1 cellular context compared by ENCODE assay signal in the genomic region with DNA sequence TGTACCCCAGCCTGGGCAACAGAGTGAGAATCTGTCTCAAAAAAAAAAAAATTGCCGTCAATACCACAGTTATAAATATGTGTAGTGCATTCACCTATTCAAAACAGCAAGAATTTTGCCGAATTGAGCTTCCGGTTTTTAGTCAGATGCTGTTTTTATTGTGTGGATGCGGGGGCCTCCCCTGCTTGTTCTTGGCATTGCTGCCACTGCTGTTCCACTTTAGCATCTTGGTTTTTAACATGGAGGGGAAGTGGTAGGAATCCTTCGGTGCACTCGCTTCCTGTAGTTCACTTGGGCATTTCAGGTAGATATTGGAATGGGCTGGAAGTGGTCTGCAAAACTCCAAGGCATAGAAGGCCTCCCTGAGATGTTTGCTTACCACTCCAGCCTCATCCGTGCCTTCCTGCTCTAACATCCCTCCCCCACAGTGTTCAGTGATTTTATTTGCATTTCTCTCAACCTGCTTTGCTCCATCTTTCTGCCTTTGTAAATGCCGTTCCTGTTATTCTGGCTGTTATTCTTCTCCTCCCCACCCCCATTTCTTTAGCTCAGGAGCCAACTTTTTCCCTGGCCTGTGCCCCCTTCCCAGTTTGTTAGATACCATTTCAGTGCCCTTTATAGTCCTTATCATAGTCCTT.
TF ChIP-seq lines count a peak whose summit lies in the region.

No MANE protein-coding gene starts in this region.

TF ChIP-seq in WTC11, 78 proteins besides CTCF, POLR2A, EP300 and RAD21 (continued from another document):
- TF ChIP-seq, protein P1, sequence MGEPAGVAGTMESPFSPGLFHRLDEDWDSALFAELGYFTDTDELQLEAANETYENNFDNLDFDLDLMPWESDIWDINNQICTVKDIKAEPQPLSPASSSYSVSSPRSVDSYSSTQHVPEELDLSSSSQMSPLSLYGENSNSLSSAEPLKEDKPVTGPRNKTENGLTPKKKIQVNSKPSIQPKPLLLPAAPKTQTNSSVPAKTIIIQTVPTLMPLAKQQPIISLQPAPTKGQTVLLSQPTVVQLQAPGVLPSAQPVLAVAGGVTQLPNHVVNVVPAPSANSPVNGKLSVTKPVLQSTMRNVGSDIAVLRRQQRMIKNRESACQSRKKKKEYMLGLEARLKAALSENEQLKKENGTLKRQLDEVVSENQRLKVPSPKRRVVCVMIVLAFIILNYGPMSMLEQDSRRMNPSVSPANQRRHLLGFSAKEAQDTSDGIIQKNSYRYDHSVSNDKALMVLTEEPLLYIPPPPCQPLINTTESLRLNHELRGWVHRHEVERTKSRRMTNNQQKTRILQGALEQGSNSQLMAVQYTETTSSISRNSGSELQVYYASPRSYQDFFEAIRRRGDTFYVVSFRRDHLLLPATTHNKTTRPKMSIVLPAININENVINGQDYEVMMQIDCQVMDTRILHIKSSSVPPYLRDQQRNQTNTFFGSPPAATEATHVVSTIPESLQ (CRISPR knock-in tag; IDR thresholded peaks at IDR 0.05): no peak
- TF ChIP-seq TEAD4 (CRISPR knock-in tag; IDR thresholded peaks at IDR 0.05) (no peak), ESRRA (CRISPR knock-in tag; IDR thresholded peaks at IDR 0.05; ENCODE audit: borderline replicate concordance) (no peak)
- TF ChIP-seq, protein P2, sequence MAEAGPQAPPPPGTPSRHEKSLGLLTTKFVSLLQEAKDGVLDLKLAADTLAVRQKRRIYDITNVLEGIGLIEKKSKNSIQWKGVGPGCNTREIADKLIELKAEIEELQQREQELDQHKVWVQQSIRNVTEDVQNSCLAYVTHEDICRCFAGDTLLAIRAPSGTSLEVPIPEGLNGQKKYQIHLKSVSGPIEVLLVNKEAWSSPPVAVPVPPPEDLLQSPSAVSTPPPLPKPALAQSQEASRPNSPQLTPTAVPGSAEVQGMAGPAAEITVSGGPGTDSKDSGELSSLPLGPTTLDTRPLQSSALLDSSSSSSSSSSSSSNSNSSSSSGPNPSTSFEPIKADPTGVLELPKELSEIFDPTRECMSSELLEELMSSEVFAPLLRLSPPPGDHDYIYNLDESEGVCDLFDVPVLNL (CRISPR knock-in tag; IDR thresholded peaks at IDR 0.05; ENCODE audit: borderline replicate concordance, low read depth): no peak
